Comparison of ENCODE assay signal across 1 cellular context in genomic region chr7:130008941-130009847, GRCh38.
TF ChIP-seq lines count a peak whose summit lies in the region.

No MANE protein-coding gene starts in this region.

TF ChIP-seq in HepG2, 621 proteins besides CTCF, POLR2A, EP300 and RAD21 (continued from another document and continues in another):
- TF ChIP-seq HIVEP1 (CRISPR knock-in tag; IDR thresholded peaks at IDR 0.05): no peak
- TF ChIP-seq FOXA1 (IDR thresholded peaks at IDR 0.05): no peak
- TF ChIP-seq FOXA1 (CRISPR knock-in tag; IDR thresholded peaks at IDR 0.05): 0 out of 2 replicates have a peak, but pooled peaks have one; percentile 17
- TF ChIP-seq FOSL2 (CRISPR knock-in tag; IDR thresholded peaks at IDR 0.05): peak; percentile 62
- TF ChIP-seq BATF2 (CRISPR knock-in tag; IDR thresholded peaks at IDR 0.05): no peak
- TF ChIP-seq ZNF597 (CRISPR knock-in tag; IDR thresholded peaks at IDR 0.05): no peak
- TF ChIP-seq ZNF20 (CRISPR knock-in tag; IDR thresholded peaks at IDR 0.05): no peak
- TF ChIP-seq KDM6A (CRISPR knock-in tag; IDR thresholded peaks at IDR 0.05; ENCODE audit: low read depth): no peak
- no peak for TF ChIP-seq ZNF562 (CRISPR knock-in tag; IDR thresholded peaks at IDR 0.05; ENCODE audit: borderline replicate concordance)
- TF ChIP-seq NR3C1 (CRISPR knock-in tag; IDR thresholded peaks at IDR 0.05): no peak
- TF ChIP-seq ZFP36 (IDR thresholded peaks at IDR 0.05; ENCODE audit: borderline replicate concordance, low read depth, low read length, partially characterized antibody): no peak
- TF ChIP-seq PHF21A (CRISPR knock-in tag; IDR thresholded peaks at IDR 0.05): no peak
- peak; percentile 60; the same call in 1 of the 2 replicates for TF ChIP-seq MTA1 (CRISPR knock-in tag; IDR thresholded peaks at IDR 0.05; ENCODE audit: borderline replicate concordance)
- TF ChIP-seq MTF1 (CRISPR knock-in tag; IDR thresholded peaks at IDR 0.05): no peak
- 0 out of 2 replicates have a peak, but pooled peaks have one; percentile 22 for TF ChIP-seq PITX1 (CRISPR knock-in tag; IDR thresholded peaks at IDR 0.05)
- 0 out of 2 replicates have a peak, but pooled peaks have one; percentile 36 for TF ChIP-seq KDM3A (CRISPR knock-in tag; IDR thresholded peaks at IDR 0.05; ENCODE audit: low read depth)
- peak; percentile 63; the same call in 1 of the 2 replicates for TF ChIP-seq ZSCAN21 (CRISPR knock-in tag; IDR thresholded peaks at IDR 0.05; ENCODE audit: borderline replicate concordance)
- no peak for TF ChIP-seq POLR2AphosphoS5 (IDR thresholded peaks at IDR 0.05; ENCODE audit: low read depth, low read length)
- TF ChIP-seq, protein P1, sequence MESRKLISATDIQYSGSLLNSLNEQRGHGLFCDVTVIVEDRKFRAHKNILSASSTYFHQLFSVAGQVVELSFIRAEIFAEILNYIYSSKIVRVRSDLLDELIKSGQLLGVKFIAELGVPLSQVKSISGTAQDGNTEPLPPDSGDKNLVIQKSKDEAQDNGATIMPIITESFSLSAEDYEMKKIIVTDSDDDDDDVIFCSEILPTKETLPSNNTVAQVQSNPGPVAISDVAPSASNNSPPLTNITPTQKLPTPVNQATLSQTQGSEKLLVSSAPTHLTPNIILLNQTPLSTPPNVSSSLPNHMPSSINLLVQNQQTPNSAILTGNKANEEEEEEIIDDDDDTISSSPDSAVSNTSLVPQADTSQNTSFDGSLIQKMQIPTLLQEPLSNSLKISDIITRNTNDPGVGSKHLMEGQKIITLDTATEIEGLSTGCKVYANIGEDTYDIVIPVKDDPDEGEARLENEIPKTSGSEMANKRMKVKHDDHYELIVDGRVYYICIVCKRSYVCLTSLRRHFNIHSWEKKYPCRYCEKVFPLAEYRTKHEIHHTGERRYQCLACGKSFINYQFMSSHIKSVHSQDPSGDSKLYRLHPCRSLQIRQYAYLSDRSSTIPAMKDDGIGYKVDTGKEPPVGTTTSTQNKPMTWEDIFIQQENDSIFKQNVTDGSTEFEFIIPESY (CRISPR knock-in tag; IDR thresholded peaks at IDR 0.05): peak; percentile 55; the same call in 1 of the 2 replicates
- no peak for TF ChIP-seq RBFOX2 (IDR thresholded peaks at IDR 0.05; ENCODE audit: low read depth, low read length)
- 0 out of 2 replicates have a peak, but pooled peaks have one; percentile 17 for TF ChIP-seq ATRX (CRISPR knock-in tag; IDR thresholded peaks at IDR 0.05; ENCODE audit: borderline replicate concordance)
- TF ChIP-seq ZHX1 (CRISPR knock-in tag; IDR thresholded peaks at IDR 0.05; ENCODE audit: low read depth): 0 out of 2 replicates have a peak, but pooled peaks have one; percentile 64
- peak; percentile 78; the same call in 1 of the 2 replicates for TF ChIP-seq ZNF468 (CRISPR knock-in tag; IDR thresholded peaks at IDR 0.05)
- 0 out of 2 replicates have a peak, but pooled peaks have one; percentile 22 for TF ChIP-seq KDM2A (CRISPR knock-in tag; IDR thresholded peaks at IDR 0.05; ENCODE audit: borderline replicate concordance, low read depth)
- no peak for TF ChIP-seq CC2D1A (CRISPR knock-in tag; IDR thresholded peaks at IDR 0.05)
- TF ChIP-seq ZNF556 (CRISPR knock-in tag; IDR thresholded peaks at IDR 0.05; ENCODE audit: borderline replicate concordance): no peak
- TF ChIP-seq PHF5A (CRISPR knock-in tag; IDR thresholded peaks at IDR 0.05; ENCODE audit: low read depth, unreplicated experiment): no peak
- TF ChIP-seq ZNF33B (CRISPR knock-in tag; IDR thresholded peaks at IDR 0.05): 0 out of 2 replicates have a peak, but pooled peaks have one; percentile 18
- no peak for TF ChIP-seq ZBTB43 (CRISPR knock-in tag; conservative IDR thresholded peaks at IDR 0.05)
- TF ChIP-seq ETV6 (CRISPR knock-in tag; conservative IDR thresholded peaks at IDR 0.05): no peak
- no peak for TF ChIP-seq ZFP82 (CRISPR knock-in tag; IDR thresholded peaks at IDR 0.05; ENCODE audit: borderline replicate concordance)
- TF ChIP-seq MXD4 (CRISPR knock-in tag; IDR thresholded peaks at IDR 0.05): 0 out of 2 replicates have a peak, but pooled peaks have one; percentile 17
- TF ChIP-seq NPAS2 (CRISPR knock-in tag; IDR thresholded peaks at IDR 0.05; ENCODE audit: borderline replicate concordance): no peak
- no peak for TF ChIP-seq SOX6 (IDR thresholded peaks at IDR 0.05)
- no peak for TF ChIP-seq SOX6 (CRISPR knock-in tag; IDR thresholded peaks at IDR 0.05)
- no peak for TF ChIP-seq ZNF326 (CRISPR knock-in tag; IDR thresholded peaks at IDR 0.05; ENCODE audit: borderline replicate concordance)
- TF ChIP-seq, protein P2, sequence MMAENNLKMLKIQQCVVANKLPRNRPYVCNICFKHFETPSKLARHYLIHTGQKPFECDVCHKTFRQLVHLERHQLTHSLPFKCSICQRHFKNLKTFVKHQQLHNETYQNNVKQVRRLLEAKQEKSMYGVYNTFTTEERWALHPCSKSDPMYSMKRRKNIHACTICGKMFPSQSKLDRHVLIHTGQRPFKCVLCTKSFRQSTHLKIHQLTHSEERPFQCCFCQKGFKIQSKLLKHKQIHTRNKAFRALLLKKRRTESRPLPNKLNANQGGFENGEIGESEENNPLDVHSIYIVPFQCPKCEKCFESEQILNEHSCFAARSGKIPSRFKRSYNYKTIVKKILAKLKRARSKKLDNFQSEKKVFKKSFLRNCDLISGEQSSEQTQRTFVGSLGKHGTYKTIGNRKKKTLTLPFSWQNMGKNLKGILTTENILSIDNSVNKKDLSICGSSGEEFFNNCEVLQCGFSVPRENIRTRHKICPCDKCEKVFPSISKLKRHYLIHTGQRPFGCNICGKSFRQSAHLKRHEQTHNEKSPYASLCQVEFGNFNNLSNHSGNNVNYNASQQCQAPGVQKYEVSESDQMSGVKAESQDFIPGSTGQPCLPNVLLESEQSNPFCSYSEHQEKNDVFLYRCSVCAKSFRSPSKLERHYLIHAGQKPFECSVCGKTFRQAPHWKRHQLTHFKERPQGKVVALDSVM (CRISPR knock-in tag; IDR thresholded peaks at IDR 0.05): no peak
- TF ChIP-seq ZNF264 (CRISPR knock-in tag; IDR thresholded peaks at IDR 0.05): no peak
- TF ChIP-seq DPF2 (CRISPR knock-in tag; IDR thresholded peaks at IDR 0.05; ENCODE audit: borderline replicate concordance, low read depth): no peak
- no peak for TF ChIP-seq ZNF280D (CRISPR knock-in tag; IDR thresholded peaks at IDR 0.05)
- no peak for TF ChIP-seq JDP2 (CRISPR knock-in tag; IDR thresholded peaks at IDR 0.05; ENCODE audit: borderline replicate concordance)
- no peak for TF ChIP-seq ZNF282 (IDR thresholded peaks at IDR 0.05; ENCODE audit: partially characterized antibody)
- TF ChIP-seq PRMT3 (CRISPR knock-in tag; IDR thresholded peaks at IDR 0.05; ENCODE audit: borderline replicate concordance, low read depth): no peak
- peak; percentile 86 for TF ChIP-seq ZNF687 (CRISPR knock-in tag; IDR thresholded peaks at IDR 0.05)
